17 cellular contexts compared by ENCODE assay signal in the genomic region with DNA sequence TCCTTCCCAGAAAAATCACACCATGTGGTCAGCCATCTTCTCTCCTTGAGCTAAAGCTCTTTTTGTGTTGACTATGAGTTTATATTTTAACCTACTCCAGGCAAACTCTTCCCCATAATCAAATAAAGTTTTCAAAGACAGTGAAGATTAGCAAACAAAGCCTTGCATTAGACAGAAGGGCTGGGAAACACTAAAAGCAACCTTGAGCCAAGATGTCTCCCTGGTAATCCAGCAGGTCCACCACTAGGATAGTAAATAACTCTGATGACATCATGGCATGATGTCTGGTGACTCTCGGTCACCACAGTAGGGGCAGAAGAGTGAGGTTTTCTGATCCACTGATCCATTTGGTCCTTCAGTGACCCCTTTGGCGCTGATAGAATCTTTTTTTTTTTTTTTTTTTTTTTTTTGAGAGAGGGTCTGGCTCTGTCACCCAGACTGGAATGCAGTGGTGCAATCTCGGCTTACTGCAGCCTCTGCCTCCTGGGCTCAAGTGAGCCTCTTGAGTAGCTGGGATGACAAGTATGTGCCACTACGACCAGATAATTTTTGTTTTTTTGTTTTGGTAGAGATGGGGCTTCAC. TPM values are rescaled to one million over a fixed set of nuclear protein-coding genes. Genes with fewer than 3 reads are reported as not detected.
DNase-seq lines count a peak whose midpoint lies in the region; ATAC-seq and TF ChIP-seq lines count a peak whose summit lies in the region.
"Had no signal": no experiment of that assay in that cellular context is flagged by ENCODE, and none has a peak within 500 bp of the region (broad histone marks: within the 10 kb centered on the region; RNA-seq: fewer than 3 reads in every experiment).

No MANE protein-coding gene starts in this region.

- DNase-seq in AG10803 (ENCODE audit: low read depth) (peak; percentile 25), MM.1S (no peak), fibroblast of gingiva (ENCODE audit: low read depth) (peak; percentile 13), mesothelial cell of epicardium (ENCODE audit: low spot score in 2 of 2, unreplicated experiment in 2 of 2) (no peak), cerebellar nuclear complex (lab: John Stamatoyannopoulos, UW) (no peak), GM10248 (ENCODE audit: extremely low spot score) (no peak), sigmoid colon (no peak)
- DNase-seq: activated CD4-positive, alpha-beta T cell treated with anti-CD3 and anti-CD28 coated beads, Interleukin-2, amount 10 ng/mL, durations not matched to agents 24 days and 14 days; CD8-positive, alpha-beta T cell; effector memory CD8-positive, alpha-beta T cell; foreskin melanocyte; Karpas-422; NCI-H1417 treated with DMSO at 0.1 percent for 48 hours had no signal

- 64 to 82% methylated on average over 4 of the region's 4 CpGs for WGBS in sigmoid colon, 2 donors

- H3K27me3 ChIP-seq in MM.1S (replicated peaks; ENCODE audit: insufficient read depth, low read length) = no peaks in the 10 kb centered on the region
- no peaks in the 10 kb centered on the region for H3K27me3 ChIP-seq in sigmoid colon

- H3K4me3 ChIP-seq in AG10803 (ENCODE audit: low read length) (no peak overlapping the region), MM.1S (ENCODE audit: low read length) (no peak overlapping the region), sigmoid colon (no peak overlapping the region)

- H3K27ac ChIP-seq in MM.1S (ENCODE audit: low read length) (peak overlapping the region; percentile 22; the same call in 1 of the 2 replicates), sigmoid colon (no peak overlapping the region)

- peak overlapping the region; percentile 45 for H3K27ac Mint-ChIP-seq in mesothelial cell of epicardium
- H3K27ac Mint-ChIP-seq: activated CD4-positive, alpha-beta T cell treated with anti-CD3 and anti-CD28 coated beads, Interleukin-2, amount 10 ng/mL, durations not matched to agents 24 days and 14 days; activated naive CD4-positive, alpha-beta T cell treated with anti-CD3 and anti-CD28 coated beads, Interleukin-2, amount 50 U/mL, for 24 hours; CD8-positive, alpha-beta T cell; effector memory CD8-positive, alpha-beta T cell; memory B cell; stimulated activated effector memory CD8-positive, alpha-beta T cell treated with anti-CD3 and anti-CD28 coated beads, Interleukin-12 subunit alpha, Interleukin-12 subunit beta, amount 100 ng/mL, for 72 hours had no signal

- H2AFZ ChIP-seq in MM.1S (ENCODE audit: low read length) = no peak overlapping the region

- peaks cover 11% of the 10 kb centered on the region; the same call in 1 of the 2 replicates for H3F3A ChIP-seq in MM.1S (ENCODE audit: insufficient read depth, low read length)

- peak overlapping the region; percentile 29; the same call in 1 of the 2 replicates for H3K4me2 ChIP-seq in MM.1S (ENCODE audit: low read depth, low read length)

- H3K79me2 ChIP-seq in MM.1S (ENCODE audit: low read length) = no peaks in the 10 kb centered on the region

- no peaks in the 10 kb centered on the region for H3K36me3 ChIP-seq in MM.1S (replicated peaks; ENCODE audit: insufficient read depth, low read length)
- no peaks in the 10 kb centered on the region for H3K36me3 ChIP-seq in sigmoid colon

- no peak for TF ChIP-seq POLR2A in sigmoid colon (IDR thresholded peaks at IDR 0.05)

- no peak overlapping the region for H3K9ac ChIP-seq in MM.1S (ENCODE audit: low read length)

- no peaks in the 10 kb centered on the region for H3K36me3 Mint-ChIP-seq in mesothelial cell of epicardium
- H3K36me3 Mint-ChIP-seq: activated naive CD4-positive, alpha-beta T cell treated with anti-CD3 and anti-CD28 coated beads, Interleukin-2, amount 50 U/mL, for 24 hours; CD8-positive, alpha-beta T cell; memory B cell; stimulated activated effector memory CD8-positive, alpha-beta T cell treated with anti-CD3 and anti-CD28 coated beads, Interleukin-12 subunit alpha, Interleukin-12 subunit beta, amount 100 ng/mL, for 72 hours had no signal

- H3K9me2 ChIP-seq in MM.1S (replicated peaks; ENCODE audit: insufficient read depth, low read length) = no peaks in the 10 kb centered on the region

- CTCF ChIA-PET in GM10248 (lab: Yijun Ruan, JAX) = interaction anchor here (1.0 kb wide), 1 partner anchor 24 kb away, joined by 4 read pairs; no protein-coding TSS in a partner anchor

- no peaks in the 10 kb centered on the region for H3K27me3 Mint-ChIP-seq in mesothelial cell of epicardium (ENCODE audit: low read depth)
- H3K27me3 Mint-ChIP-seq: activated naive CD4-positive, alpha-beta T cell treated with anti-CD3 and anti-CD28 coated beads, Interleukin-2, amount 50 U/mL, for 24 hours; effector memory CD8-positive, alpha-beta T cell had no signal

- no peaks in the 10 kb centered on the region for H4K20me1 ChIP-seq in MM.1S (ENCODE audit: insufficient read depth, low read length)

- H3K4me1 Mint-ChIP-seq in mesothelial cell of epicardium = peaks cover 10% of the 10 kb centered on the region
- H3K4me1 Mint-ChIP-seq: memory B cell; stimulated activated effector memory CD8-positive, alpha-beta T cell treated with anti-CD3 and anti-CD28 coated beads, Interleukin-12 subunit alpha, Interleukin-12 subunit beta, amount 100 ng/mL, for 72 hours had no signal

- TF ChIP-seq CTCF in AG10803 (conservative IDR thresholded peaks at IDR 0.05; ENCODE audit: low read length) (no peak), MM.1S (IDR thresholded peaks at IDR 0.05; ENCODE audit: low read length) (no peak), mesothelial cell of epicardium (IDR thresholded peaks at IDR 0.05; ENCODE audit: unreplicated experiment) (no peak), GM10248 (IDR thresholded peaks at IDR 0.05; ENCODE audit: control extremely low read depth, extremely low read depth, low read depth, missing control alignments) (no peak), sigmoid colon (IDR thresholded peaks at IDR 0.05) (no peak)

- POLR2A ChIA-PET in GM10248 (lab: Yijun Ruan, JAX) = interaction anchor here (0.6 kb wide), 1 partner anchor 336 kb away, joined by 3 read pairs; no protein-coding TSS in a partner anchor

- no peak overlapping the region for H3K4me3 Mint-ChIP-seq in mesothelial cell of epicardium
- H3K4me3 Mint-ChIP-seq: activated CD4-positive, alpha-beta T cell treated with anti-CD3 and anti-CD28 coated beads, Interleukin-2, amount 10 ng/mL, durations not matched to agents 24 days and 14 days; activated naive CD4-positive, alpha-beta T cell treated with anti-CD3 and anti-CD28 coated beads, Interleukin-2, amount 50 U/mL, for 24 hours; CD8-positive, alpha-beta T cell; effector memory CD8-positive, alpha-beta T cell; memory B cell; stimulated activated effector memory CD8-positive, alpha-beta T cell treated with anti-CD3 and anti-CD28 coated beads, Interleukin-12 subunit alpha, Interleukin-12 subunit beta, amount 100 ng/mL, for 72 hours had no signal

- H3K4me1 ChIP-seq in MM.1S (ENCODE audit: low read length) = peaks cover 43% of the 10 kb centered on the region
- H3K4me1 ChIP-seq in sigmoid colon = no peaks in the 10 kb centered on the region

- ATAC-seq in GM21737 (IDR thresholded peaks at IDR 0.05; ENCODE audit: unreplicated experiment) = no peak
- ATAC-seq: CD8-positive, alpha-beta T cell; effector memory CD8-positive, alpha-beta T cell; stimulated activated effector memory CD8-positive, alpha-beta T cell treated with anti-CD3 and anti-CD28 coated beads, Interleukin-12 subunit alpha, Interleukin-12 subunit beta, amount 100 ng/mL, for 72 hours had no signal

- H3K9me3 Mint-ChIP-seq in mesothelial cell of epicardium = no peaks in the 10 kb centered on the region
- H3K9me3 Mint-ChIP-seq: activated CD4-positive, alpha-beta T cell treated with anti-CD3 and anti-CD28 coated beads, Interleukin-2, amount 10 ng/mL, durations not matched to agents 24 days and 14 days; activated naive CD4-positive, alpha-beta T cell treated with anti-CD3 and anti-CD28 coated beads, Interleukin-2, amount 50 U/mL, for 24 hours; CD8-positive, alpha-beta T cell; effector memory CD8-positive, alpha-beta T cell; memory B cell; stimulated activated effector memory CD8-positive, alpha-beta T cell treated with anti-CD3 and anti-CD28 coated beads, Interleukin-12 subunit alpha, Interleukin-12 subunit beta, amount 100 ng/mL, for 72 hours had no signal

- H3K9me3 ChIP-seq in MM.1S (replicated peaks; ENCODE audit: insufficient read depth, low read length) (no peaks in the 10 kb centered on the region), sigmoid colon (no peaks in the 10 kb centered on the region)

- intact Hi-C loops in sigmoid colon (cut with DNase I) = no loop called here

- TF ChIP-seq EP300 in sigmoid colon (IDR thresholded peaks at IDR 0.05) = no peak

RNA-seq across cellular contexts. Expression of gene IL6ST, which starts 30.6 kb away (rescaled TPM):
- 373 to 381 TPM (median 374 TPM) in 3 replicates for total RNA-seq in mesothelial cell of epicardium
- 100 to 1,000 TPM; 206 to 373 (median 311) TPM for total RNA-seq in sigmoid colon
- polyA plus RNA-seq in sigmoid colon = 10 to 100 TPM in 2 of 3 donors, 1 to 10 TPM in 1; 7.4 to 37.6 (median 12.0) TPM

Comparison
In these comparisons a context has a peak if more than half of its experiments do, and no peak if none do; other contexts are left out.
1. DNase-seq: peak in AG10803 (single experiment) and fibroblast of gingiva (single experiment); none in MM.1S (single experiment), mesothelial cell of epicardium (0 of 2), cerebellar nuclear complex (0 of 2), GM10248 (single experiment) and sigmoid colon (single experiment).